8 cellular contexts compared by ENCODE assay signal in genomic region chr6:156963712-156964700, GRCh38.
DNase-seq lines count a peak whose midpoint lies in the region; ATAC-seq, FAIRE-seq and TF ChIP-seq lines count a peak whose summit lies in the region.

No MANE protein-coding gene starts in this region.

- CTCF ChIA-PET in OCI-LY7 (lab: Charles Lee; ENCODE audit: unreplicated experiment), result no interaction called here

- intact Hi-C loops in OCI-LY7 (cut with micrococcal nuclease; ENCODE audit: unreplicated experiment) (no loop called here), pancreas (cut with DNase I) (no loop called here)

- POLR2A ChIA-PET in OCI-LY7 (lab: Charles Lee), result interaction anchor here (1.0 to 2.8 kb wide), 7 partner anchors 10 to 155 kb away, joined by 4 to 21 read pairs (median 5); no protein-coding TSS in a partner anchor

- no TSS peak for BruUV-seq in OCI-LY7 (replicated peaks; lab: Mats Ljungman, UMichigan)

- no peaks in the 10 kb centered on the region; the same call in 1 of the 2 replicates for H3K36me3 ChIP-seq in OCI-LY7 (ENCODE audit: insufficient read depth, low read length)
- no peaks in the 10 kb centered on the region for H3K36me3 ChIP-seq in endocrine pancreas (ENCODE audit: control insufficient read depth, insufficient read depth, low read length)
- H3K36me3 ChIP-seq in pancreas, result no peaks in the 10 kb centered on the region

- WGBS in pancreas, 2 donors, result 57 to 63% methylated on average over 10 of the region's 10 CpGs

- DNase-seq in activated CD4-positive, CD25-positive, alpha-beta regulatory T cell treated with anti-CD3 and anti-CD28 coated beads, Interleukin-2, amount 50 U/mL, for 72 hours, result no peak
- peak; percentile 34 for DNase-seq in OCI-LY7 (ENCODE audit: low spot score)
- no peak for DNase-seq in pancreas
- DNase-seq in NCI-H187 (lab: John Stamatoyannopoulos, UW), result no peak
- DNase-seq in COR-L47 (lab: John Stamatoyannopoulos, UW), result no peak

- peaks cover 62% of the 10 kb centered on the region; the same call in 1 of the 2 replicates for H3K79me2 ChIP-seq in OCI-LY7 (ENCODE audit: insufficient read depth, low read depth, low read length)

- H3K27me3 ChIP-seq in endocrine pancreas (ENCODE audit: control insufficient read depth, insufficient read depth, low read length), result no peaks in the 10 kb centered on the region
- H3K27me3 ChIP-seq in pancreas, result no peaks in the 10 kb centered on the region

- no peak for TF ChIP-seq CTCF in OCI-LY7 (conservative IDR thresholded peaks at IDR 0.05; ENCODE audit: low read length)
- no peak for TF ChIP-seq CTCF in pancreas (IDR thresholded peaks at IDR 0.05)

- FAIRE-seq in pancreas (lab: Jason Lieb, UNC), result peak; percentile 23

- H3K9me2 ChIP-seq in OCI-LY7 (ENCODE audit: insufficient read depth, low read length), result no peaks in the 10 kb centered on the region

- ATAC-seq in activated CD4-positive, CD25-positive, alpha-beta regulatory T cell treated with anti-CD3 and anti-CD28 coated beads, Interleukin-2, amount 50 U/mL, for 24 hours, result peak; percentile 93 to 98
- ATAC-seq in pancreas (peak in 3 of 4 donors; percentile 61 to 70 (median 61)), GM19035 (IDR thresholded peaks at IDR 0.05; ENCODE audit: unreplicated experiment) (no peak)

- H3K27ac ChIP-seq in OCI-LY7 (ENCODE audit: low read depth, low read length, poor library complexity, severe bottlenecking) (no peak overlapping the region), pancreas (peak overlapping the region in 1 of 4 donors; percentile 2)

- H3K4me3 ChIP-seq in OCI-LY7 (ENCODE audit: low read depth, low read length, poor library complexity, severe bottlenecking) (peak overlapping the region; percentile 40), endocrine pancreas (ENCODE audit: control insufficient read depth, insufficient read depth, low read length) (peak overlapping the region; percentile 64), pancreas (peak overlapping the region in 1 of 4 donors; percentile 3)

- peaks cover under 1% of the 10 kb centered on the region; the same call in 1 of the 2 replicates for H4K20me1 ChIP-seq in OCI-LY7 (ENCODE audit: insufficient read depth, low read length)

- H3K4me1 ChIP-seq in OCI-LY7 (ENCODE audit: insufficient read depth, low read length, poor library complexity, severe bottlenecking) (peaks cover 14% of the 10 kb centered on the region), endocrine pancreas (ENCODE audit: control insufficient read depth, insufficient read depth, low read length) (peaks cover 8% of the 10 kb centered on the region), pancreas (peaks cover 12 to 21% (median 19%) of the 10 kb centered on the region in 3 donors)

- peak overlapping the region; percentile 60 for H3K4me2 ChIP-seq in OCI-LY7 (ENCODE audit: low read length)

- H3K9me3 ChIP-seq in OCI-LY7 (ENCODE audit: low read length), result no peaks in the 10 kb centered on the region
- H3K9me3 ChIP-seq in endocrine pancreas (ENCODE audit: control insufficient read depth, low read length), result no peaks in the 10 kb centered on the region
- H3K9me3 ChIP-seq in pancreas, result no peaks in the 10 kb centered on the region

- H3K9ac ChIP-seq in endocrine pancreas (ENCODE audit: control insufficient read depth, insufficient read depth, low read length), result no peak overlapping the region

- no peak overlapping the region for H2AFZ ChIP-seq in OCI-LY7 (ENCODE audit: low read length)
